Comparison of ENCODE assay signal across 13 cellular contexts in genomic region chr18:44716697-44717163, GRCh38. TPM values are rescaled to one million over a fixed set of nuclear protein-coding genes. Genes with fewer than 3 reads are reported as not detected.
DNase-seq lines count a peak whose midpoint lies in the region; ATAC-seq, FAIRE-seq and TF ChIP-seq lines count a peak whose summit lies in the region.
"Had no signal": no experiment of that assay in that cellular context is flagged by ENCODE, and none has a peak within 500 bp of the region (broad histone marks: within the 10 kb centered on the region; RNA-seq: fewer than 3 reads in every experiment).

No MANE protein-coding gene starts in this region.

- 63% methylated on average over 5 of the region's 5 CpGs for WGBS in GM12878 (ENCODE audit: insufficient coverage, insufficient replicate concordance, low lambda C conversion rate, missing lambda C conversion rate)

- TF ChIP-seq CTCF in GM12878 (IDR thresholded peaks at IDR 0.05 in 2 of 3, conservative IDR thresholded peaks at IDR 0.05 in 1 of 3; ENCODE audit: control insufficient read depth in 2 of 3, extremely low read depth in 1 of 3, insufficient read depth in 1 of 3, low read depth in 3 of 3, low read length in 3 of 3): no peak
- no peak for TF ChIP-seq CTCF in parathyroid adenoma (IDR thresholded peaks at IDR 0.05)
- no peak for TF ChIP-seq CTCF in foreskin fibroblast (IDR thresholded peaks at IDR 0.05; ENCODE audit: low read depth, low read length)
- no peak for TF ChIP-seq CTCF in gastrocnemius medialis (IDR thresholded peaks at IDR 0.05 in 4 of 5, conservative IDR thresholded peaks at IDR 0.05 in 1 of 5)

- H4K20me1 ChIP-seq in GM12878 (ENCODE audit: control insufficient read depth, insufficient read depth): no peaks in the 10 kb centered on the region

- no TSS peak for BruUV-seq in GM12878 (replicated peaks; lab: Mats Ljungman, UMichigan)

- peak; percentile 33 for ATAC-seq in GM18511 (IDR thresholded peaks at IDR 0.05; ENCODE audit: unreplicated experiment)
- ATAC-seq in HG02798 (IDR thresholded peaks at IDR 0.05; ENCODE audit: poor library complexity, unreplicated experiment): peak; percentile 55
- ATAC-seq in GM12878: peak; percentile 47
- no peak for ATAC-seq in gastrocnemius medialis
- no peak for ATAC-seq in GM21529 (IDR thresholded peaks at IDR 0.05; ENCODE audit: unreplicated experiment)

- FAIRE-seq in GM12878 (lab: Jason Lieb, UNC): no peak

- H3K9ac ChIP-seq in GM12878 (ENCODE audit: control insufficient read depth, insufficient read depth, low read length) (no peak overlapping the region), parathyroid adenoma (no peak overlapping the region)

- H3K4me2 ChIP-seq in GM12878 (ENCODE audit: control insufficient read depth, insufficient read depth) (no peak overlapping the region), parathyroid adenoma (ENCODE audit: low read length) (no peak overlapping the region)

- H3K27ac ChIP-seq in GM12878 (ENCODE audit: control insufficient read depth, insufficient read depth): no peak overlapping the region
- H3K27ac ChIP-seq in parathyroid adenoma: peak overlapping the region; percentile 92
- H3K27ac ChIP-seq in gastrocnemius medialis: peak overlapping the region in 2 of 4 donors; percentile 48 to 56

- H3K4me1 ChIP-seq in GM12878 (ENCODE audit: control insufficient read depth, insufficient read depth, low read length): peaks cover 26% of the 10 kb centered on the region
- peaks cover 57% of the 10 kb centered on the region for H3K4me1 ChIP-seq in parathyroid adenoma
- H3K4me1 ChIP-seq in gastrocnemius medialis: peaks cover 37 to 52% of the 10 kb centered on the region in 2 donors

- H3K79me2 ChIP-seq in GM12878 (ENCODE audit: control insufficient read depth, insufficient read depth, low read length) (no peaks in the 10 kb centered on the region), parathyroid adenoma (peaks cover 17% of the 10 kb centered on the region)

- no peak for TF ChIP-seq EP300 in GM12878 (IDR thresholded peaks at IDR 0.05; ENCODE audit: borderline replicate concordance in 1 of 2, control insufficient read depth in 1 of 2, low read depth in 2 of 2, low read length in 2 of 2)

- no peak for TF ChIP-seq RAD21 in GM12878 (IDR thresholded peaks at IDR 0.05; ENCODE audit: insufficient read depth, low read depth, low read length)

- DNase-seq in GM12878 (ENCODE audit: low read depth, low spot score): no peak
- no peak for DNase-seq in NCI-H1694 (lab: John Stamatoyannopoulos, UW)
- DNase-seq in foreskin fibroblast: no peak
- DNase-seq in gastrocnemius medialis: no peak
- DNase-seq: central memory CD4-positive, alpha-beta T cell; NCI-H187 treated with DMSO at 0.1 percent for 48 hours; NK-92 treated with Interleukin-12 subunit alpha and Interleukin-12 subunit beta, amount 100 ng/mL, for 24 hours; occipital lobe; SW 1271 had no signal

- CTCF ChIA-PET in GM12878 (lab: Yijun Ruan, JAX): interaction anchor here (1.0 kb wide), 1 partner anchor 25 kb away, joined by 3 read pairs; no protein-coding TSS in a partner anchor

- RAD21 ChIA-PET in GM12878 (lab: Charles Lee; ENCODE audit: unreplicated experiment): interaction anchor here (0.9 kb wide), 1 partner anchor 9 kb away, joined by 3 read pairs; no protein-coding TSS in a partner anchor

- H3K36me3 ChIP-seq in GM12878 (ENCODE audit: control insufficient read depth in 2 of 2, insufficient read depth in 2 of 2, low read length in 1 of 2) (peaks cover 0 to 2% of the 10 kb centered on the region in 2 experiments; a peak in 1 of 4 replicates), parathyroid adenoma (ENCODE audit: control insufficient read depth, insufficient read depth, low read length) (no peaks in the 10 kb centered on the region), gastrocnemius medialis (no peaks in the 10 kb centered on the region)

- H3K27me3 ChIP-seq in GM12878 (replicated peaks in 1 of 2; ENCODE audit: control insufficient read depth in 2 of 2, insufficient read depth in 2 of 2, low read length in 1 of 2): no peaks in the 10 kb centered on the region
- no peaks in the 10 kb centered on the region for H3K27me3 ChIP-seq in parathyroid adenoma (ENCODE audit: control insufficient read depth, insufficient read depth, low read length)
- H3K27me3 ChIP-seq in gastrocnemius medialis: no peaks in the 10 kb centered on the region

- POLR2A ChIA-PET in GM12878 (lab: Charles Lee): no interaction called here

- H2AFZ ChIP-seq in GM12878 (ENCODE audit: control insufficient read depth, low read depth, low read length) (no peak overlapping the region), parathyroid adenoma (no peak overlapping the region)

- H3K4me3 ChIP-seq in GM12878 (no peak overlapping the region), parathyroid adenoma (ENCODE audit: low read depth, low read length) (no peak overlapping the region), foreskin fibroblast (ENCODE audit: low read depth in 1 of 2, low read length in 2 of 2) (no peak overlapping the region), gastrocnemius medialis (no peak overlapping the region)

- intact Hi-C loops in GM12878 (cut with micrococcal nuclease; ENCODE audit: unreplicated experiment): no loop called here
- intact Hi-C loops in gastrocnemius medialis (cut with DNase I; ENCODE audit: low total_unique reads): no loop called here

- in situ Hi-C loops in GM12878 (cut with MboI) (no loop called here), gastrocnemius medialis (cut with MboI; ENCODE audit: low sequenced_read_pairs in 4 of 4) (no loop called here)

- TF ChIP-seq POLR2A in GM12878 (IDR thresholded peaks at IDR 0.05; ENCODE audit: low read depth, low read length): no peak
- no peak for TF ChIP-seq POLR2A in gastrocnemius medialis (IDR thresholded peaks at IDR 0.05)

- H3K9me3 ChIP-seq in GM12878 (replicated peaks; ENCODE audit: control insufficient read depth, insufficient read depth, low read length) (no peaks in the 10 kb centered on the region), parathyroid adenoma (ENCODE audit: control insufficient read depth, low read length) (no peaks in the 10 kb centered on the region), gastrocnemius medialis (no peaks in the 10 kb centered on the region)

- SMC1A ChIA-PET in GM12878 (lab: Charles Lee; ENCODE audit: uncharacterized antibody, unreplicated experiment): interaction anchor here (0.8 to 1.1 kb wide), 4 partner anchors 9 to 106 kb away, joined by 3 to 4 read pairs (median 4); no protein-coding TSS in a partner anchor

TF ChIP-seq in GM12878, 131 proteins besides CTCF, POLR2A, EP300 and RAD21 (continues in another document):
- TF ChIP-seq JUNB (IDR thresholded peaks at IDR 0.05) (peak; percentile 28; the same call in 1 of the 2 replicates), RAD51 (IDR thresholded peaks at IDR 0.05) (no peak), ZNF622 (IDR thresholded peaks at IDR 0.05) (no peak), ELK1 (IDR thresholded peaks at IDR 0.05; ENCODE audit: low read depth, low read length) (no peak), ZNF217 (IDR thresholded peaks at IDR 0.05) (no peak), TCF12 (IDR thresholded peaks at IDR 0.05; ENCODE audit: low read depth, low read length) (no peak), HDAC2 (IDR thresholded peaks at IDR 0.05) (no peak), CHD2 (IDR thresholded peaks at IDR 0.05; ENCODE audit: borderline replicate concordance, low read depth, low read length) (no peak)
- TF ChIP-seq, protein P1, sequence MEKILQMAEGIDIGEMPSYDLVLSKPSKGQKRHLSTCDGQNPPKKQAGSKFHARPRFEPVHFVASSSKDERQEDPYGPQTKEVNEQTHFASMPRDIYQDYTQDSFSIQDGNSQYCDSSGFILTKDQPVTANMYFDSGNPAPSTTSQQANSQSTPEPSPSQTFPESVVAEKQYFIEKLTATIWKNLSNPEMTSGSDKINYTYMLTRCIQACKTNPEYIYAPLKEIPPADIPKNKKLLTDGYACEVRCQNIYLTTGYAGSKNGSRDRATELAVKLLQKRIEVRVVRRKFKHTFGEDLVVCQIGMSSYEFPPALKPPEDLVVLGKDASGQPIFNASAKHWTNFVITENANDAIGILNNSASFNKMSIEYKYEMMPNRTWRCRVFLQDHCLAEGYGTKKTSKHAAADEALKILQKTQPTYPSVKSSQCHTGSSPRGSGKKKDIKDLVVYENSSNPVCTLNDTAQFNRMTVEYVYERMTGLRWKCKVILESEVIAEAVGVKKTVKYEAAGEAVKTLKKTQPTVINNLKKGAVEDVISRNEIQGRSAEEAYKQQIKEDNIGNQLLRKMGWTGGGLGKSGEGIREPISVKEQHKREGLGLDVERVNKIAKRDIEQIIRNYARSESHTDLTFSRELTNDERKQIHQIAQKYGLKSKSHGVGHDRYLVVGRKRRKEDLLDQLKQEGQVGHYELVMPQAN (conservative IDR thresholded peaks at IDR 0.05): no peak

RNA-seq across cellular contexts. Expression of gene SETBP1, which starts 36.0 kb away (rescaled TPM):
- 124 and 128 TPM in 2 replicates for total RNA-seq in GM12878 (2013; cell fraction: nucleolus; rRNA removed)
- total RNA-seq in GM12878 (2014; rRNA removed) (13.5 and 13.7 TPM in 2 replicates), GM12878 (2014; rRNA removed; fragmentation: Illumina TruSeq; extraction: Trizol) (11.9 and 12.5 TPM in 2 replicates), GM12878 (2021) (23.7 and 29.7 TPM in 2 replicates), gastrocnemius medialis (10 to 100 TPM in 3 of 4 donors, 1 to 10 TPM in 1; 9.2 to 20.0 (median 15.3) TPM)
- polyA plus RNA-seq in GM12878 (2011; ENCODE audit: low read depth): 1.9 TPM
- polyA plus RNA-seq in GM12878 (2011; rRNA removed) (15.0 and 15.4 TPM in 2 replicates), GM12878 (2014; fragmentation: Illumina TruSeq; extraction: Trizol) (9.7 and 10.3 TPM in 2 replicates), GM12878 (2014; fragmentation: Nextera tagmentation; extraction: Ambion mirVana) (1 to 10 TPM in 1 of 2 experiments, under 1 TPM in 1; 0.99 to 2.6 TPM), GM12878 (2014; rRNA removed) (6.9 and 7.0 TPM in 2 replicates), GM12878 (2016; fragmentation: Nextera tagmentation; extraction: Ambion mirVana) (1 to 10 TPM; 4.0 to 4.3 TPM)
- polyA plus RNA-seq in GM12878 (2011; cell fraction: cytosol; rRNA removed): 8.8 and 10.3 TPM in 2 replicates
- polyA plus RNA-seq in GM12878 (2011; cell fraction: nucleus; rRNA removed): 31.0 and 32.9 TPM in 2 replicates
- 2.0 and 3.2 TPM in 2 replicates for polyA plus RNA-seq in GM12878 (2012)
- 41.5 and 46.6 TPM in 2 replicates for polyA minus RNA-seq in GM12878 (2011; rRNA and poly(A)+ RNA removed)
- 9.6 and 12.1 TPM in 2 replicates for polyA minus RNA-seq in GM12878 (2011; cell fraction: cytosol; rRNA and poly(A)+ RNA removed)
- polyA minus RNA-seq in GM12878 (2011; cell fraction: nucleus; rRNA and poly(A)+ RNA removed): 77.5 and 127 TPM in 2 replicates

Comparison
In these comparisons a context has a peak if more than half of its experiments do, and no peak if none do; other contexts are left out.
1. ATAC-seq: peak in GM18511 (single experiment), HG02798 (single experiment) and GM12878 (single experiment); none in gastrocnemius medialis (0 of 2) and GM21529 (single experiment).